In the genomic region with DNA sequence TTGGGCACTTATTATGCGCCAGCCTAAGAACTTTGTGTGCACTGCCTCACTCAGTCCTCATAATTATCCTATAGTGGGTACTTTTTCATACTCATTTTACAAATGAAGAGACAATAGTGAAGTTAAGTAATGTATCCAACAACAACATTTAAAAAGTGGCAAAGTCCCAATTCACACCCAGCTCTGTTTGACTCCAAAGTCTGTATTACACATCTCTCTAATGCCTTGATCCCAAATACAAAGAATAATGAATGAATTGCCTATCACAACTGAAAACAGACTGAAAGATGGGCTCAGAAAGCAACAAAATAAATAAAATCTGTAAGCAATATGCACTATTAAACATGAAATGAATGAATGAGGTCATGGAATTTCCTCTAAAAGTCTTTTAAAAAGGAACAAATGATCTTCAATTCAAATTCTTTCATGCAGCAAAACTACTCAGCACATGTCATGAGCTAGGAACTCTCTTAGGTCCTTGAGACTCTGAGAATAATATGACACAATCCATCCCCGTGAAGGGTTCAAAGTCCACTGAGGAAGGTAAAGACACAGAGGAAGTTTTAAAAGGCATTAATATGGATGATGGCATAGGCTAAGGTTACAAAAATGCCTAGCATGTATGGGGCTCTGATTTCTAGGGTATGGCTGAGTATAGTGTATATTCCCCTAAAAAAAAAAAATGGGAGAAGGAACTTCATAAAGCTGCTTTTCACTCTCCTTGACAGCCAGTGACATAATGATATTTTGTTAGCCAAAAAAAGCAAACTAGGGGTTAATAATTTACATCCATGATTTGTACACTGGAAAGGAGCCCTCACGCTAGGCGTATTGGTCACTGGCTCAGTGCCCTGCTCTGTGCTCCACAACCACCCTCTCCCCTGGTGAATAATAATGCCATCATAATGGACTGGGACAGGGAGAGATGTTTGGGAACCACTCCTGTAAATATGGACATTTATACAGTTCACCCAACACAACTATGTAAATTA, we compare ENCODE assay signal across 28 cellular contexts.
A peak's percentile ranks its signal among the peaks of the same experiment; 100 is the strongest.
DNase-seq lines count a peak whose midpoint lies in the region; ATAC-seq, FAIRE-seq and TF ChIP-seq lines count a peak whose summit lies in the region.
"Had no signal": no experiment of that assay in that cellular context is flagged by ENCODE, and none has a peak within 500 bp of the region (broad histone marks: within the 10 kb centered on the region; RNA-seq: fewer than 3 reads in every experiment).

No MANE protein-coding gene starts in this region.

- H4K20me1 ChIP-seq in HepG2 (ENCODE audit: insufficient read depth, low read length): no peaks in the 10 kb centered on the region

- no peak for FAIRE-seq in HepG2 (lab: Jason Lieb, UNC)
- FAIRE-seq: astrocyte, K562 had no signal

- no peak overlapping the region for H3K4me3 ChIP-seq in body of pancreas
- H3K4me3 ChIP-seq in HepG2 (replicated peaks in 1 of 3; ENCODE audit: insufficient read depth in 1 of 3, low read depth in 2 of 3, low read length in 3 of 3): no peak overlapping the region; a peak in 1 of 6 replicates
- H3K4me3 ChIP-seq: K562, spleen, upper lobe of left lung had no signal

- CTCF ChIA-PET in HepG2 (lab: Yijun Ruan, JAX; ENCODE audit: low intra/inter-chr PET ratio, low total read pairs): no interaction called here

- DNase-seq in HK-2 (ENCODE audit: unreplicated experiment): peak; percentile 21
- DNase-seq in body of pancreas: peak; percentile 23 to 53 (median 36)
- DNase-seq in HepG2 (ENCODE audit: low spot score): peak; percentile 54
- no peak for DNase-seq in hypothalamus (lab: John Stamatoyannopoulos, UW)
- no peak for DNase-seq in NCI-H187 treated with DMSO at 0.1 percent for 48 hours (lab: John Stamatoyannopoulos, UW)
- DNase-seq in HPDE6-E6E7 (ENCODE audit: extremely low spot score): no peak
- DNase-seq in AG20443 (ENCODE audit: low spot score): no peak
- DNase-seq: activated CD8-positive, alpha-beta T cell treated with anti-CD3 and anti-CD28 coated beads, Interleukin-2, amount 10 ng/mL, durations not matched to agents 7 days and 5 days; activated gamma-delta T cell; activated T-cell treated with anti-CD3 and anti-CD28 coated beads for 4 hours; caudate nucleus; CD4-positive, alpha-beta memory T cell; cortex of kidney; effector memory CD8-positive, alpha-beta T cell; foreskin melanocyte; GOT3; NCI-H1105 treated with DMSO at 0.1 percent for 48 hours; NCI-H748 treated with DMSO at 0.1 percent for 48 hours; retina; spleen; stimulated activated CD4-positive, alpha-beta T cell treated with anti-CD3 and anti-CD28 coated beads, Interleukin-2, amount 100 ng/mL, for 48 hours; T-helper 17 cell; upper lobe of left lung had no signal

- ATAC-seq in body of pancreas: peak; percentile 87
- ATAC-seq in HepG2: peak; percentile 80
- ATAC-seq: activated CD8-positive, alpha-beta T cell treated with anti-CD3 and anti-CD28 coated beads, Interleukin-2, amount 10 ng/mL, durations not matched to agents 7 days and 5 days; effector memory CD8-positive, alpha-beta T cell; esophagus mucosa; K562; SK-N-SH treated with all-trans-retinoic acid at 6 μM for 48 hours; T-helper 17 cell had no signal

- intact Hi-C loops in body of pancreas (cut with DNase I) (no loop called here), HepG2 (cut with micrococcal nuclease; ENCODE audit: unreplicated experiment) (no loop called here)

- peak overlapping the region in 1 of 4 donors; percentile 23 for H3K27ac ChIP-seq in body of pancreas
- no peak overlapping the region for H3K27ac ChIP-seq in HepG2 (ENCODE audit: extremely low read length, insufficient read depth, low read length)
- H3K27ac ChIP-seq: RWPE1, spleen, upper lobe of left lung had no signal

- H3K36me3 ChIP-seq in body of pancreas (replicated peaks in 1 of 2; ENCODE audit: insufficient read depth in 1 of 2, low read depth in 2 of 2) (no peaks in the 10 kb centered on the region), HepG2 (replicated peaks in 1 of 2; ENCODE audit: control insufficient read depth in 1 of 2, insufficient read depth in 2 of 2, low read length in 2 of 2) (no peaks in the 10 kb centered on the region)
- H3K36me3 ChIP-seq: upper lobe of left lung had no signal

- no peak for TF ChIP-seq CTCF in body of pancreas (IDR thresholded peaks at IDR 0.05)
- TF ChIP-seq CTCF in HepG2 (CRISPR knock-in tag; IDR thresholded peaks at IDR 0.05): no peak

- H3K27me3 ChIP-seq in body of pancreas (no peaks in the 10 kb centered on the region), HepG2 (ENCODE audit: control insufficient read depth in 1 of 2, insufficient read depth in 2 of 2, low read length in 2 of 2) (no peaks in the 10 kb centered on the region)
- H3K27me3 ChIP-seq: spleen, upper lobe of left lung had no signal

- no peak for TF ChIP-seq POLR2A in body of pancreas (IDR thresholded peaks at IDR 0.05)
- no peak for TF ChIP-seq POLR2A in HepG2 (IDR thresholded peaks at IDR 0.05; ENCODE audit: insufficient read depth in 1 of 2, low read depth in 2 of 2, low read length in 2 of 2)

- peaks cover 0 to 12% (median 0%) of the 10 kb centered on the region in 3 donors for H3K9me3 ChIP-seq in body of pancreas
- peaks cover 20% of the 10 kb centered on the region for H3K9me3 ChIP-seq in HepG2 (ENCODE audit: low read length)

- BruUV-seq in HepG2 (replicated peaks; lab: Mats Ljungman, UMichigan): no TSS peak

- in situ Hi-C loops in HepG2 (cut with HindIII; ENCODE audit: extremely low pct_ligation_motif_present, low pct_unique_long_range_greater_than_20kb): no loop called here

- 0 out of 2 replicates have a peak overlapping the region, but pooled peaks have one; percentile 22 for H3K4me2 ChIP-seq in HepG2 (ENCODE audit: low read depth, low read length)

- 34 to 38% methylated on average over 4 of the region's 4 CpGs for WGBS in body of pancreas, 2 donors
- WGBS in HepG2 (ENCODE audit: low lambda C conversion rate): 46% methylated on average over 4 of the region's 4 CpGs

- no peak for TF ChIP-seq RAD21 in HepG2 (CRISPR knock-in tag; IDR thresholded peaks at IDR 0.05)

- H2AFZ ChIP-seq in HepG2 (ENCODE audit: low read length): no peak overlapping the region

- H3K79me2 ChIP-seq in HepG2 (ENCODE audit: insufficient read depth, low read length): no peaks in the 10 kb centered on the region

- TF ChIP-seq EP300 in HepG2 (IDR thresholded peaks at IDR 0.05; ENCODE audit: low read depth in 2 of 2, low read length in 2 of 2) (no peak), HepG2 (CRISPR knock-in tag; IDR thresholded peaks at IDR 0.05; ENCODE audit: borderline replicate concordance) (no peak)

- POLR2A ChIA-PET in HepG2 (lab: Yijun Ruan, JAX): interaction anchor here (0.9 kb wide), 1 partner anchor 559 kb away, joined by 3 read pairs; no protein-coding TSS in a partner anchor

- H3K9ac ChIP-seq in HepG2 (ENCODE audit: insufficient read depth, low read depth, low read length): no peak overlapping the region

- peaks cover 15% of the 10 kb centered on the region for H3K4me1 ChIP-seq in body of pancreas
- peaks cover 25% of the 10 kb centered on the region for H3K4me1 ChIP-seq in HepG2 (ENCODE audit: insufficient read depth, low read length)
- H3K4me1 ChIP-seq: spleen, upper lobe of left lung had no signal

TF ChIP-seq in HepG2, 621 proteins besides CTCF, POLR2A, EP300 and RAD21 (continues in another document):
- TF ChIP-seq ARNT2 (CRISPR knock-in tag; IDR thresholded peaks at IDR 0.05; ENCODE audit: low read depth) (no peak), ZNF230 (CRISPR knock-in tag; IDR thresholded peaks at IDR 0.05) (no peak), PRPF4 (IDR thresholded peaks at IDR 0.05; ENCODE audit: low read depth, low read length, poor library complexity, severe bottlenecking) (no peak), ATF1 (CRISPR knock-in tag; IDR thresholded peaks at IDR 0.05) (0 out of 2 replicates have a peak, but pooled peaks have one; percentile 19), HNF4A (CRISPR knock-in tag; IDR thresholded peaks at IDR 0.05) (peak; percentile 74), CEBPG (CRISPR knock-in tag; IDR thresholded peaks at IDR 0.05) (0 out of 2 replicates have a peak, but pooled peaks have one; percentile 5), GABPB1 (CRISPR knock-in tag; IDR thresholded peaks at IDR 0.05) (no peak), REPIN1 (CRISPR knock-in tag; IDR thresholded peaks at IDR 0.05; ENCODE audit: borderline replicate concordance, low read depth) (no peak), GATAD2A (CRISPR knock-in tag; IDR thresholded peaks at IDR 0.05) (0 out of 2 replicates have a peak, but pooled peaks have one; percentile 12), ATF7 (IDR thresholded peaks at IDR 0.05) (no peak), ATF7 (CRISPR knock-in tag; IDR thresholded peaks at IDR 0.05) (no peak), CEBPB (IDR thresholded peaks at IDR 0.05; ENCODE audit: borderline replicate concordance, low read depth, low read length) (peak; percentile 24; the same call in 1 of the 2 replicates)
- TF ChIP-seq, protein P1, sequence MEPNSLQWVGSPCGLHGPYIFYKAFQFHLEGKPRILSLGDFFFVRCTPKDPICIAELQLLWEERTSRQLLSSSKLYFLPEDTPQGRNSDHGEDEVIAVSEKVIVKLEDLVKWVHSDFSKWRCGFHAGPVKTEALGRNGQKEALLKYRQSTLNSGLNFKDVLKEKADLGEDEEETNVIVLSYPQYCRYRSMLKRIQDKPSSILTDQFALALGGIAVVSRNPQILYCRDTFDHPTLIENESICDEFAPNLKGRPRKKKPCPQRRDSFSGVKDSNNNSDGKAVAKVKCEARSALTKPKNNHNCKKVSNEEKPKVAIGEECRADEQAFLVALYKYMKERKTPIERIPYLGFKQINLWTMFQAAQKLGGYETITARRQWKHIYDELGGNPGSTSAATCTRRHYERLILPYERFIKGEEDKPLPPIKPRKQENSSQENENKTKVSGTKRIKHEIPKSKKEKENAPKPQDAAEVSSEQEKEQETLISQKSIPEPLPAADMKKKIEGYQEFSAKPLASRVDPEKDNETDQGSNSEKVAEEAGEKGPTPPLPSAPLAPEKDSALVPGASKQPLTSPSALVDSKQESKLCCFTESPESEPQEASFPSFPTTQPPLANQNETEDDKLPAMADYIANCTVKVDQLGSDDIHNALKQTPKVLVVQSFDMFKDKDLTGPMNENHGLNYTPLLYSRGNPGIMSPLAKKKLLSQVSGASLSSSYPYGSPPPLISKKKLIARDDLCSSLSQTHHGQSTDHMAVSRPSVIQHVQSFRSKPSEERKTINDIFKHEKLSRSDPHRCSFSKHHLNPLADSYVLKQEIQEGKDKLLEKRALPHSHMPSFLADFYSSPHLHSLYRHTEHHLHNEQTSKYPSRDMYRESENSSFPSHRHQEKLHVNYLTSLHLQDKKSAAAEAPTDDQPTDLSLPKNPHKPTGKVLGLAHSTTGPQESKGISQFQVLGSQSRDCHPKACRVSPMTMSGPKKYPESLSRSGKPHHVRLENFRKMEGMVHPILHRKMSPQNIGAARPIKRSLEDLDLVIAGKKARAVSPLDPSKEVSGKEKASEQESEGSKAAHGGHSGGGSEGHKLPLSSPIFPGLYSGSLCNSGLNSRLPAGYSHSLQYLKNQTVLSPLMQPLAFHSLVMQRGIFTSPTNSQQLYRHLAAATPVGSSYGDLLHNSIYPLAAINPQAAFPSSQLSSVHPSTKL (CRISPR knock-in tag; IDR thresholded peaks at IDR 0.05): peak; percentile 18; the same call in 1 of the 2 replicates

Comparison
In these comparisons a context has a peak if more than half of its experiments do, and no peak if none do; other contexts are left out.
1. DNase-seq: peak in HK-2 (single experiment), body of pancreas (4 of 4) and HepG2 (single experiment); none in hypothalamus (0 of 51), NCI-H187 treated with DMSO at 0.1 percent for 48 hours (single experiment), HPDE6-E6E7 (single experiment) and AG20443 (single experiment).